In the genomic region with DNA sequence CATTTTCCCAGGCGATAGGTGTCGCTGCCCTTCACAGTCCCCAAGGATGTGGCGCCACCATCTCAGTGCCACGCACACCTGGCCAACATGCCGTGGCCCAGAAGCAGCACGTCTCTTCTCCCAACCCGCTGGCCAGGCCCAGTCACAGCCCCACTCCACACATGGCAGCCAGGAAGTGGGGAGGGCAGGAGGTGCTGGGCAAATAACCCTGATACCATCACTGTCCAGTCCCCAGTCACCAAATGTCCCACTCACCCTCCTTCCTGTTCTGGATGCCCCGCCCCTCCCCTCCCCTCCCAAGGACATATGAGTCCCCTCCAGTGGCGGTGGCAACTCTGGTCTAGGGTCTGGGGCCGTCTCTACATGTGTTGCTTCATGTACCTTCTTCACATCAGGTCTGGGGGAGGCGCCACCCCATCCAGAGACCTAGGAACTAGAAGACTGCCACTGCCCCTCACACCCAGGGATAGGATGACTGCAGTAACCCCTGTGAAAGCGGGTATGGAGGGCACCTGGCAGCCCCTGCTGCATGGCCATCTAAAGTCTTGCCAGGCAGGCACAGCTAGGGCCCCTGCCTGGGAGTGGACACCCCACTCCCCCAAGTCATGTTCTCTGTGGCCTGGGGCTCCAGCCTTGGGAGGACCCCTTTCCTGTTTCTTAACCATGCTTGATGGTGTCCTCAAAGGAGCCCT, we compare ENCODE assay signal across 10 cellular contexts. TPM values are rescaled to one million over a fixed set of nuclear protein-coding genes. Genes with fewer than 3 reads are reported as not detected.
DNase-seq lines count a peak whose midpoint lies in the region; ATAC-seq, FAIRE-seq and TF ChIP-seq lines count a peak whose summit lies in the region.
"Had no signal": no experiment of that assay in that cellular context is flagged by ENCODE, and none has a peak within 500 bp of the region (broad histone marks: within the 10 kb centered on the region; RNA-seq: fewer than 3 reads in every experiment).

No MANE protein-coding gene starts in this region.

- H3K79me2 ChIP-seq in PC-3 (ENCODE audit: low read length) (peaks cover 53% of the 10 kb centered on the region), trophoblast cell (ENCODE audit: control insufficient read depth, insufficient read depth, low read length, poor library complexity) (no peaks in the 10 kb centered on the region)

- H3K4me3 ChIP-seq in PC-3 (ENCODE audit: low read length) (peak overlapping the region; percentile 48; the same call in 1 of the 2 replicates), trophoblast cell (ENCODE audit: low read depth, low read length) (no peak overlapping the region)

- peak overlapping the region; percentile 54 for H3K4me3 Mint-ChIP-seq in dendritic cell treated with granulocyte-macrophage colony-stimulating factor and Interleukin-4, amounts not matched to agents 40 ng/mL and 50 ng/mL, for 4 days

- peak overlapping the region; percentile 26 for H4K12ac ChIP-seq in trophoblast cell (ENCODE audit: low read depth, low read length)

- H3K9ac ChIP-seq in PC-3 (ENCODE audit: low read length) = 0 out of 2 replicates have a peak overlapping the region, but pooled peaks have one; percentile 55
- no peak overlapping the region for H3K9ac ChIP-seq in trophoblast cell (ENCODE audit: low read length)

- H3K4me1 Mint-ChIP-seq in dendritic cell treated with granulocyte-macrophage colony-stimulating factor and Interleukin-4, amounts not matched to agents 40 ng/mL and 50 ng/mL, for 4 days (ENCODE audit: low read depth) = peaks cover 74% of the 10 kb centered on the region

- H3K9me2 ChIP-seq in PC-3 (replicated peaks; ENCODE audit: low read length) = no peaks in the 10 kb centered on the region

- TF ChIP-seq POLR2A in GM12892 (IDR thresholded peaks at IDR 0.05; ENCODE audit: low read depth, low read length) = no peak

- H3K23ac ChIP-seq in trophoblast cell (ENCODE audit: low read length) = no peak overlapping the region

- peak; percentile 17 for FAIRE-seq in GM12892 (lab: Jason Lieb, UNC)
- FAIRE-seq: G401.6 had no signal

- ATAC-seq in PC-3 (no peak), HG02588 (IDR thresholded peaks at IDR 0.05; ENCODE audit: unreplicated experiment) (no peak), GM21825 (IDR thresholded peaks at IDR 0.05; ENCODE audit: unreplicated experiment) (no peak)

- H2AK5ac ChIP-seq in trophoblast cell (ENCODE audit: low read length) = no peak overlapping the region

- H3K27me3 ChIP-seq in PC-3 (ENCODE audit: low read length) (no peaks in the 10 kb centered on the region), trophoblast cell (ENCODE audit: insufficient read depth, low read length) (no peaks in the 10 kb centered on the region)

- H3K27me3 Mint-ChIP-seq in dendritic cell treated with granulocyte-macrophage colony-stimulating factor and Interleukin-4, amounts not matched to agents 40 ng/mL and 50 ng/mL, for 4 days = no peaks in the 10 kb centered on the region

- BruUV-seq in PC-3 (replicated peaks; lab: Mats Ljungman, UMichigan) = no TSS peak

- H3K79me1 ChIP-seq in trophoblast cell (ENCODE audit: low read length) = no peaks in the 10 kb centered on the region

- peak overlapping the region; percentile 30 for H3K18ac ChIP-seq in trophoblast cell (ENCODE audit: low read length)

- H2BK120ac ChIP-seq in trophoblast cell (ENCODE audit: insufficient read depth, low read length, poor library complexity) = no peak overlapping the region

- TF ChIP-seq CTCF in PC-3 (conservative IDR thresholded peaks at IDR 0.05; ENCODE audit: low read depth, low read length) = no peak

- no peak overlapping the region for H3K14ac ChIP-seq in trophoblast cell (ENCODE audit: low read length)

- H3F3A ChIP-seq in PC-3 (ENCODE audit: low read length, unreplicated experiment) = peaks cover 7% of the 10 kb centered on the region

- no peak overlapping the region for H4K8ac ChIP-seq in trophoblast cell (ENCODE audit: low read depth, low read length)

- peak overlapping the region; percentile 79 for H3K4me2 ChIP-seq in PC-3 (ENCODE audit: low read length)
- H3K4me2 ChIP-seq in trophoblast cell (ENCODE audit: low read length) = no peak overlapping the region

- H2AFZ ChIP-seq in PC-3 (ENCODE audit: low read length) (no peak overlapping the region), trophoblast cell (ENCODE audit: insufficient read depth, low read length, poor library complexity) (no peak overlapping the region)

- intact Hi-C loops in PC-3 (cut with micrococcal nuclease) = no loop called here
- intact Hi-C loops in dendritic cell treated with granulocyte-macrophage colony-stimulating factor and Interleukin-4, amounts not matched to agents 40 ng/mL and 50 ng/mL, for 4 days (cut with micrococcal nuclease) = no loop called here

- H3K36me3 ChIP-seq in PC-3 (ENCODE audit: low read depth, low read length) (peaks cover 4% of the 10 kb centered on the region; the same call in 1 of the 2 replicates), trophoblast cell (ENCODE audit: control insufficient read depth in 1 of 2, insufficient read depth in 2 of 2, low read length in 2 of 2) (peaks cover 39 to 47% of the 10 kb centered on the region in 2 experiments)

- WGBS in trophoblast cell (ENCODE audit: extremely low coverage, insufficient coverage, insufficient read length) = no CpG with 5 or more reads among the region's 12 CpGs

- H3K36me3 Mint-ChIP-seq in dendritic cell treated with granulocyte-macrophage colony-stimulating factor and Interleukin-4, amounts not matched to agents 40 ng/mL and 50 ng/mL, for 4 days (ENCODE audit: low read depth) = peaks cover 83% of the 10 kb centered on the region

- no peak overlapping the region for H2BK5ac ChIP-seq in trophoblast cell (ENCODE audit: low read depth, low read length, poor library complexity)

- H3K27ac ChIP-seq in PC-3 (ENCODE audit: low read length) (peak overlapping the region; percentile 91), trophoblast cell (ENCODE audit: low read depth, low read length) (no peak overlapping the region)
- H3K27ac ChIP-seq: WERI-Rb-1 had no signal

- CTCF ChIA-PET in PC-3 (lab: Charles Lee) = interaction anchor here (1.6 to 2.7 kb wide), 2 partner anchors 13 to 65 kb away, joined by 10 to 31 read pairs; no protein-coding TSS in a partner anchor

- DNase-seq in GM12892 (ENCODE audit: insufficient read length) (no peak), PC-3 (no peak), trophoblast cell (no peak), HuH-7.5 (ENCODE audit: low spot score) (no peak), NCI-H146 treated with DMSO at 0.1 percent for 48 hours (lab: John Stamatoyannopoulos, UW; ENCODE audit: unreplicated experiment) (no peak)

- H2BK12ac ChIP-seq in trophoblast cell (ENCODE audit: low read length) = no peak overlapping the region

- peak overlapping the region; percentile 87 for H3K27ac Mint-ChIP-seq in dendritic cell treated with granulocyte-macrophage colony-stimulating factor and Interleukin-4, amounts not matched to agents 40 ng/mL and 50 ng/mL, for 4 days

- H3K4ac ChIP-seq in trophoblast cell (ENCODE audit: low read depth, low read length) = peak overlapping the region; percentile 12

- no peaks in the 10 kb centered on the region for H3K9me3 Mint-ChIP-seq in dendritic cell treated with granulocyte-macrophage colony-stimulating factor and Interleukin-4, amounts not matched to agents 40 ng/mL and 50 ng/mL, for 4 days

- H3K9me3 ChIP-seq in PC-3 (ENCODE audit: low read length) (no peaks in the 10 kb centered on the region), trophoblast cell (ENCODE audit: insufficient read depth, low read depth, low read length) (peaks cover 2% of the 10 kb centered on the region)

- H4K91ac ChIP-seq in trophoblast cell (ENCODE audit: low read depth, low read length) = no peak overlapping the region

- H3K4me1 ChIP-seq in PC-3 (ENCODE audit: insufficient read depth, low read length) = peaks cover 47% of the 10 kb centered on the region
- peaks cover 13 to 16% of the 10 kb centered on the region in 2 experiments for H3K4me1 ChIP-seq in trophoblast cell (ENCODE audit: control insufficient read depth in 1 of 2, insufficient read depth in 2 of 2, low read length in 2 of 2)

- no peaks in the 10 kb centered on the region; the same call in 1 of the 2 replicates for H4K20me1 ChIP-seq in PC-3 (ENCODE audit: low read length)

- POLR2A ChIA-PET in PC-3 (lab: Charles Lee; ENCODE audit: unreplicated experiment) = interaction anchor here (1.4 kb wide), 1 partner anchor 14 kb away, joined by 8 read pairs; no protein-coding TSS in a partner anchor

RNA-seq across cellular contexts. Expression of gene CAPN10, which starts 7.3 kb away (rescaled TPM):
- polyA plus RNA-seq in GM12892 (2012; ENCODE audit: missing spikeins) = 12.0 TPM
- 32.2 and 40.1 TPM in 2 replicates for total RNA-seq in PC-3 (2014; rRNA removed)
- polyA plus RNA-seq in trophoblast cell (2013) = 13.6 and 13.9 TPM in 2 replicates

RNA-seq across cellular contexts. Expression of gene RNPEPL1, which starts 10.9 kb away (rescaled TPM):
- 10.2 TPM for polyA plus RNA-seq in GM12892 (2012; ENCODE audit: missing spikeins)
- 25.8 and 44.5 TPM in 2 replicates for total RNA-seq in PC-3 (2014; rRNA removed)
- 43.3 and 44.3 TPM in 2 replicates for polyA plus RNA-seq in trophoblast cell (2013)

RNA-seq across cellular contexts. Expression of gene DUSP28, which starts 19.1 kb away (rescaled TPM):
- 7.3 TPM for polyA plus RNA-seq in GM12892 (2012; ENCODE audit: missing spikeins)
- 8.3 and 11.9 TPM in 2 replicates for total RNA-seq in PC-3 (2014; rRNA removed)
- polyA plus RNA-seq in trophoblast cell (2013) = 3.2 and 3.3 TPM in 2 replicates

RNA-seq across cellular contexts. Expression of gene ANKMY1, which starts 21.4 kb away (rescaled TPM):
- polyA plus RNA-seq in GM12892 (2012; ENCODE audit: missing spikeins) = 9.9 TPM
- total RNA-seq in PC-3 (2014; rRNA removed) = 10.2 and 19.5 TPM in 2 replicates
- polyA plus RNA-seq in trophoblast cell (2013) = 4.7 and 5.0 TPM in 2 replicates

RNA-seq across cellular contexts. Expression of gene GPR35, which starts 46.1 kb away (rescaled TPM):
- polyA plus RNA-seq in GM12892 (2012; ENCODE audit: missing spikeins) = 1.1 TPM
- 2.4 and 5.2 TPM in 2 replicates for total RNA-seq in PC-3 (2014; rRNA removed)
- polyA plus RNA-seq in trophoblast cell (2013) = 0.68 and 0.96 TPM in 2 replicates
